Comparison of ENCODE assay signal across 25 cellular contexts in genomic region chr18:57075716-57076400, GRCh38.
"Had no signal": no experiment of that assay in that cellular context is flagged by ENCODE, and none has a peak within 500 bp of the region (broad histone marks: within the 10 kb centered on the region; RNA-seq: fewer than 3 reads in every experiment).

No MANE protein-coding gene starts in this region.

- H3K9me3 Mint-ChIP-seq: activated naive CD4-positive, alpha-beta T cell treated with anti-CD3 and anti-CD28 coated beads for 36 hours; natural killer cell treated with Interleukin-12 subunit alpha and Interleukin-12 subunit beta and Interleukin-15 and Interleukin-18, amount 100 ng/mL, for 72 hours had no signal

- H3K4me1 ChIP-seq: breast epithelium, colonic mucosa, esophagus squamous epithelium, gastrocnemius medialis, right lobe of liver, transverse colon, vagina had no signal

- H3K27me3 ChIP-seq: colonic mucosa, right lobe of liver, transverse colon, vagina had no signal

- DNase-seq: activated CD4-positive, alpha-beta T cell treated with anti-CD3 and anti-CD28 coated beads for 36 hours; activated CD4-positive, alpha-beta T cell treated with anti-CD3 and anti-CD28 coated beads, Interleukin-2, amount 50 U/mL, for 48 hours; activated naive CD4-positive, alpha-beta T cell treated with anti-CD3 and anti-CD28 coated beads for 36 hours; activated naive CD8-positive, alpha-beta T cell treated with anti-CD3 and anti-CD28 coated beads, Interleukin-2, amount 10 ng/mL, durations not matched to agents 7 days and 5 days; activated T-cell treated with anti-CD3 and anti-CD28 coated beads, Interleukin-2, amount 50 U/mL, for 48 hours; amniotic stem cell; colonic mucosa; dorsolateral prefrontal cortex; esophagus squamous epithelium; gastrocnemius medialis; hippocampal formation; left cardiac atrium; midbrain; occipital lobe; posterior cingulate gyrus; right lobe of liver; small intestine; stimulated activated CD4-positive, alpha-beta T cell treated with anti-CD3 and anti-CD28 coated beads, Interleukin-2, amount 100 ng/mL, for 48 hours; stimulated activated CD8-positive, alpha-beta memory T cell treated with anti-CD3 and anti-CD28 coated beads, Interleukin-4, amount 100 ng/mL, for 48 hours; stimulated activated naive B cell treated with anti-CD40 and anti-IgM and Interleukin-4, amounts not matched to agents 10 μg/mL and 1 μg/mL and 100 μg/mL, for 72 hours; T-helper 9 cell; transverse colon had no signal

- H3K27ac Mint-ChIP-seq: activated CD4-positive, alpha-beta T cell treated with anti-CD3 and anti-CD28 coated beads for 36 hours; activated naive CD4-positive, alpha-beta T cell treated with anti-CD3 and anti-CD28 coated beads for 36 hours; activated naive CD8-positive, alpha-beta T cell treated with anti-CD3 and anti-CD28 coated beads, Interleukin-2, amount 10 ng/mL, durations not matched to agents 7 days and 5 days; natural killer cell treated with Interleukin-12 subunit alpha and Interleukin-12 subunit beta and Interleukin-15 and Interleukin-18, amount 100 ng/mL, for 72 hours; stimulated activated naive B cell treated with anti-CD40 and anti-IgM and Interleukin-4, amounts not matched to agents 10 μg/mL and 1 μg/mL and 100 μg/mL, for 72 hours had no signal

- ATAC-seq: activated CD4-positive, alpha-beta T cell treated with anti-CD3 and anti-CD28 coated beads for 36 hours; gastrocnemius medialis; left cardiac atrium; right lobe of liver; stimulated activated naive B cell treated with anti-CD40 and anti-IgM and Interleukin-4, amounts not matched to agents 10 μg/mL and 1 μg/mL and 100 μg/mL, for 72 hours had no signal

- H3K36me3 ChIP-seq: breast epithelium, colonic mucosa, esophagus squamous epithelium, gastrocnemius medialis, right lobe of liver, transverse colon, vagina had no signal

- H3K4me3 Mint-ChIP-seq: activated CD4-positive, alpha-beta T cell treated with anti-CD3 and anti-CD28 coated beads for 36 hours; activated naive CD4-positive, alpha-beta T cell treated with anti-CD3 and anti-CD28 coated beads for 36 hours; activated naive CD8-positive, alpha-beta T cell treated with anti-CD3 and anti-CD28 coated beads, Interleukin-2, amount 10 ng/mL, durations not matched to agents 7 days and 5 days; natural killer cell treated with Interleukin-12 subunit alpha and Interleukin-12 subunit beta and Interleukin-15 and Interleukin-18, amount 100 ng/mL, for 72 hours; stimulated activated naive B cell treated with anti-CD40 and anti-IgM and Interleukin-4, amounts not matched to agents 10 μg/mL and 1 μg/mL and 100 μg/mL, for 72 hours had no signal

- H3K9me3 ChIP-seq: breast epithelium, colonic mucosa, esophagus squamous epithelium, gastrocnemius medialis, right lobe of liver, transverse colon, vagina had no signal

- H3K27ac ChIP-seq: breast epithelium, colonic mucosa, dorsolateral prefrontal cortex, esophagus squamous epithelium, gastrocnemius medialis, right lobe of liver, transverse colon, vagina had no signal

- H3K4me3 ChIP-seq: breast epithelium, colonic mucosa, dorsolateral prefrontal cortex, esophagus squamous epithelium, gastrocnemius medialis, right lobe of liver, transverse colon, vagina had no signal

- H3K36me3 Mint-ChIP-seq: activated naive CD8-positive, alpha-beta T cell treated with anti-CD3 and anti-CD28 coated beads, Interleukin-2, amount 10 ng/mL, durations not matched to agents 7 days and 5 days; natural killer cell treated with Interleukin-12 subunit alpha and Interleukin-12 subunit beta and Interleukin-15 and Interleukin-18, amount 100 ng/mL, for 72 hours had no signal
